Comparison of ENCODE assay signal across 16 cellular contexts in the genomic region with DNA sequence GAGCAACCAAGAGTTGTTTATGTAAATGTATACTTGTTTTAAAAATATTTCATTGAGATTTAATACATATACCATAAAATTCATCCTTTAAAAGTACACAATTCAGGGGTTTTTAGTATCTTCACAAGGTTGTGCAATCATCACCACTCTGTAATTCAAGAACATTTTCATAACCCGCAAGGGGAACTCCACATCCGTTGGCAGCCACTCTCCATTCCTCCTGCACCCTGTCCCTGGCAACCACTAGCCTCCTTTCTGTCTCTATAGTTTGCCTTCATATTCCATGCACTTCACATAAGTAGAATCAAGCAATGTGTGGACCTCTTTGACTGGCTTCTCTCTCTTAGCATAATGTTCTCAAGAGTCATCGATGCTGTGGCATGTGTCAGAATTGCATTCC.
DNase-seq lines count a peak whose midpoint lies in the region; TF ChIP-seq lines count a peak whose summit lies in the region.
"Had no signal": no experiment of that assay in that cellular context is flagged by ENCODE, and none has a peak within 500 bp of the region (broad histone marks: within the 10 kb centered on the region; RNA-seq: fewer than 3 reads in every experiment).

No MANE protein-coding gene starts in this region.

- no peaks in the 10 kb centered on the region for H3K36me3 Mint-ChIP-seq in activated T-helper 1 cell treated with anti-CD3 and anti-CD28 coated beads, Interleukin-12 subunit alpha, Interleukin-12 subunit beta, Interleukin-2, Interleukin-4 antibody, amounts not matched to agents 30 ng/mL and 10 ng/mL and 1 ng/mL, durations not matched to agents 14 hours and 24 hours and 36 hours (ENCODE audit: low read depth)
- H3K36me3 Mint-ChIP-seq: activated naive CD4-positive, alpha-beta T cell treated with anti-CD3 and anti-CD28 coated beads, Interleukin-2, amount 10 ng/mL, durations not matched to agents 7 days and 5 days had no signal

- H3K4me3 Mint-ChIP-seq in activated T-helper 1 cell treated with anti-CD3 and anti-CD28 coated beads, Interleukin-12 subunit alpha, Interleukin-12 subunit beta, Interleukin-2, Interleukin-4 antibody, amounts not matched to agents 30 ng/mL and 10 ng/mL and 1 ng/mL, durations not matched to agents 14 hours and 24 hours and 36 hours = no peak overlapping the region
- H3K4me3 Mint-ChIP-seq: activated naive CD4-positive, alpha-beta T cell treated with anti-CD3 and anti-CD28 coated beads, Interleukin-2, amount 10 ng/mL, durations not matched to agents 7 days and 5 days had no signal

- peaks cover 8% of the 10 kb centered on the region for H3K27me3 Mint-ChIP-seq in activated T-helper 1 cell treated with anti-CD3 and anti-CD28 coated beads, Interleukin-12 subunit alpha, Interleukin-12 subunit beta, Interleukin-2, Interleukin-4 antibody, amounts not matched to agents 30 ng/mL and 10 ng/mL and 1 ng/mL, durations not matched to agents 14 hours and 24 hours and 36 hours (ENCODE audit: insufficient read depth)
- H3K27me3 Mint-ChIP-seq: activated naive CD4-positive, alpha-beta T cell treated with anti-CD3 and anti-CD28 coated beads, Interleukin-2, amount 10 ng/mL, durations not matched to agents 7 days and 5 days had no signal

- intact Hi-C loops in activated T-helper 1 cell treated with anti-CD3 and anti-CD28 coated beads, Interleukin-12 subunit alpha, Interleukin-12 subunit beta, Interleukin-2, Interleukin-4 antibody, amounts not matched to agents 30 ng/mL and 10 ng/mL and 1 ng/mL, durations not matched to agents 14 hours and 24 hours and 36 hours (cut with micrococcal nuclease) = no loop called here

- H3K4me3 ChIP-seq in NB4 (ENCODE audit: low read depth, low read length) (no peak overlapping the region), cardiac fibroblast (replicated peaks in 1 of 2; ENCODE audit: low read depth in 2 of 2, low read length in 2 of 2) (no peak overlapping the region)
- H3K4me3 ChIP-seq: cardiac muscle cell, suprapubic skin had no signal

- TF ChIP-seq CTCF in NB4 (IDR thresholded peaks at IDR 0.05; ENCODE audit: low read depth, low read length) = no peak
- TF ChIP-seq CTCF in cardiac fibroblast (IDR thresholded peaks at IDR 0.05; ENCODE audit: low read depth, low read length) = no peak

- peak; percentile 39 for DNase-seq in H4 (ENCODE audit: low spot score)
- peak; percentile 33 for DNase-seq in NB4 (ENCODE audit: low read depth)
- peak; percentile 76 to 79 for DNase-seq in cardiac fibroblast (ENCODE audit: low read depth in 2 of 2)
- DNase-seq in non-pigmented ciliary epithelial cell (ENCODE audit: low read depth) = peak; percentile 5
- DNase-seq in activated T-helper 1 cell treated with anti-CD3 and anti-CD28 coated beads, Interleukin-12 subunit alpha, Interleukin-12 subunit beta, Interleukin-2, Interleukin-4 antibody, amounts not matched to agents 30 ng/mL and 10 ng/mL and 1 ng/mL, durations not matched to agents 14 hours and 24 hours and 36 hours (ENCODE audit: low spot score) = no peak
- no peak for DNase-seq in HCEC 1CT
- no peak for DNase-seq in OCI-M2 (lab: John Stamatoyannopoulos, UW; ENCODE audit: unreplicated experiment)
- DNase-seq: activated CD4-positive, alpha-beta T cell treated with anti-CD3 and anti-CD28 coated beads, Interleukin-2, amount 50 U/mL, for 4 hours; activated naive CD4-positive, alpha-beta T cell treated with anti-CD3 and anti-CD28 coated beads, Interleukin-2, amount 10 ng/mL, durations not matched to agents 7 days and 5 days; activated T-cell treated with anti-CD3 and anti-CD28 coated beads for 4 hours; NCI-H1930; NCI-H510A; occipital lobe; stimulated activated CD4-positive, alpha-beta T cell treated with anti-CD3 and anti-CD28 coated beads, Interleukin-2, amount 100 ng/mL, for 48 hours had no signal

- no peak overlapping the region for H3K27ac Mint-ChIP-seq in activated T-helper 1 cell treated with anti-CD3 and anti-CD28 coated beads, Interleukin-12 subunit alpha, Interleukin-12 subunit beta, Interleukin-2, Interleukin-4 antibody, amounts not matched to agents 30 ng/mL and 10 ng/mL and 1 ng/mL, durations not matched to agents 14 hours and 24 hours and 36 hours
- H3K27ac Mint-ChIP-seq: activated naive CD4-positive, alpha-beta T cell treated with anti-CD3 and anti-CD28 coated beads, Interleukin-2, amount 10 ng/mL, durations not matched to agents 7 days and 5 days had no signal

- H3K4me1 Mint-ChIP-seq in activated T-helper 1 cell treated with anti-CD3 and anti-CD28 coated beads, Interleukin-12 subunit alpha, Interleukin-12 subunit beta, Interleukin-2, Interleukin-4 antibody, amounts not matched to agents 30 ng/mL and 10 ng/mL and 1 ng/mL, durations not matched to agents 14 hours and 24 hours and 36 hours (ENCODE audit: low read depth) = no peaks in the 10 kb centered on the region
- H3K4me1 Mint-ChIP-seq: activated naive CD4-positive, alpha-beta T cell treated with anti-CD3 and anti-CD28 coated beads, Interleukin-2, amount 10 ng/mL, durations not matched to agents 7 days and 5 days had no signal

- H3K9me3 Mint-ChIP-seq in activated T-helper 1 cell treated with anti-CD3 and anti-CD28 coated beads, Interleukin-12 subunit alpha, Interleukin-12 subunit beta, Interleukin-2, Interleukin-4 antibody, amounts not matched to agents 30 ng/mL and 10 ng/mL and 1 ng/mL, durations not matched to agents 14 hours and 24 hours and 36 hours = no peaks in the 10 kb centered on the region
- H3K9me3 Mint-ChIP-seq: activated naive CD4-positive, alpha-beta T cell treated with anti-CD3 and anti-CD28 coated beads, Interleukin-2, amount 10 ng/mL, durations not matched to agents 7 days and 5 days had no signal

- no peak for TF ChIP-seq POLR2A in NB4 (IDR thresholded peaks at IDR 0.05; ENCODE audit: extremely low read depth, insufficient read length)

Comparison
In these comparisons a context has a peak if more than half of its experiments do, and no peak if none do; other contexts are left out.
1. DNase-seq: peak in H4 (single experiment), NB4 (single experiment), cardiac fibroblast (2 of 2) and non-pigmented ciliary epithelial cell (single experiment); none in activated T-helper 1 cell treated with anti-CD3 and anti-CD28 coated beads, Interleukin-12 subunit alpha, Interleukin-12 subunit beta, Interleukin-2, Interleukin-4 antibody, amounts not matched to agents 30 ng/mL and 10 ng/mL and 1 ng/mL, durations not matched to agents 14 hours and 24 hours and 36 hours (single experiment), HCEC 1CT (single experiment) and OCI-M2 (single experiment).